In the genomic region with DNA sequence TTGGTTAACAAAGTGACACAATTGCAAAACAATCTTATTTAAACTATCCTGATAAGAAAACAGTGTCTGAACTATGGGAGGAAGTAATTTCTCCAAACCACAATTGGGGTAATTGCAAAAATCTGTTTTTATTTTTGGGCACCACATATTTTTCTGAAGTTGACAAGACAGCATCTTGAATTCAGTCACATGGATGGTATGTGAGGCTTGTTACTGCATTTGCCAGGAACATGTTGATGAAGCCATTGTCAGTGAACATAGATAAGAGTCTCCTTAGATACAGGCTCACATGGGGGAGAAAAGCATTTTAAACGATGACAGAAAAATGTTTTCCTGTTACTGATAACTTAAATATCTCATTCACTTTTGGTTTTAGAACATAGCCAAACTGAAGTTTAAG, we compare ENCODE assay signal across 1 cellular context.
TF ChIP-seq lines count a peak whose summit lies in the region.

No MANE protein-coding gene starts in this region.

TF ChIP-seq in K562, 482 proteins besides CTCF, POLR2A, EP300 and RAD21 (continued from another document):
- TF ChIP-seq, protein P1, sequence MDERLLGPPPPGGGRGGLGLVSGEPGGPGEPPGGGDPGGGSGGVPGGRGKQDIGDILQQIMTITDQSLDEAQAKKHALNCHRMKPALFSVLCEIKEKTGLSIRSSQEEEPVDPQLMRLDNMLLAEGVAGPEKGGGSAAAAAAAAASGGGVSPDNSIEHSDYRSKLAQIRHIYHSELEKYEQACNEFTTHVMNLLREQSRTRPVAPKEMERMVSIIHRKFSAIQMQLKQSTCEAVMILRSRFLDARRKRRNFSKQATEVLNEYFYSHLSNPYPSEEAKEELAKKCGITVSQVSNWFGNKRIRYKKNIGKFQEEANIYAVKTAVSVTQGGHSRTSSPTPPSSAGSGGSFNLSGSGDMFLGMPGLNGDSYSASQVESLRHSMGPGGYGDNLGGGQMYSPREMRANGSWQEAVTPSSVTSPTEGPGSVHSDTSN (CRISPR knock-in tag; IDR thresholded peaks at IDR 0.05; ENCODE audit: low read depth): no peak
- TF ChIP-seq, protein P1 (tag; conservative IDR thresholded peaks at IDR 0.05; ENCODE audit: low read depth): peak; percentile 44; the same call in 1 of the 2 replicates
- TF ChIP-seq IFI16 (CRISPR knock-in tag; IDR thresholded peaks at IDR 0.05): no peak
- peak; percentile 24; the same call in 1 of the 2 replicates for TF ChIP-seq SMARCA4 (IDR thresholded peaks at IDR 0.05)
- no peak for TF ChIP-seq CEBPG (CRISPR knock-in tag; IDR thresholded peaks at IDR 0.05)
- TF ChIP-seq CEBPG (tag; conservative IDR thresholded peaks at IDR 0.05 in 1 of 2, IDR thresholded peaks at IDR 0.05 in 1 of 2): peak in 1 of 2 experiments; percentile 45; a peak in 1 of 4 replicates
- peak; percentile 41; the same call in 1 of the 2 replicates for TF ChIP-seq ARID1B (IDR thresholded peaks at IDR 0.05)
- TF ChIP-seq CBX5 (IDR thresholded peaks at IDR 0.05; ENCODE audit: borderline replicate concordance, low read depth): no peak
- TF ChIP-seq MYNN (IDR thresholded peaks at IDR 0.05): peak; percentile 54; the same call in 1 of the 2 replicates
- TF ChIP-seq MYNN (CRISPR knock-in tag; IDR thresholded peaks at IDR 0.05): no peak
- TF ChIP-seq SOX6 (IDR thresholded peaks at IDR 0.05): peak; percentile 45; the same call in 1 of the 2 replicates
- TF ChIP-seq FOXJ2 (tag; IDR thresholded peaks at IDR 0.05): peak; percentile 14; the same call in 1 of the 2 replicates
- TF ChIP-seq, protein P2, sequence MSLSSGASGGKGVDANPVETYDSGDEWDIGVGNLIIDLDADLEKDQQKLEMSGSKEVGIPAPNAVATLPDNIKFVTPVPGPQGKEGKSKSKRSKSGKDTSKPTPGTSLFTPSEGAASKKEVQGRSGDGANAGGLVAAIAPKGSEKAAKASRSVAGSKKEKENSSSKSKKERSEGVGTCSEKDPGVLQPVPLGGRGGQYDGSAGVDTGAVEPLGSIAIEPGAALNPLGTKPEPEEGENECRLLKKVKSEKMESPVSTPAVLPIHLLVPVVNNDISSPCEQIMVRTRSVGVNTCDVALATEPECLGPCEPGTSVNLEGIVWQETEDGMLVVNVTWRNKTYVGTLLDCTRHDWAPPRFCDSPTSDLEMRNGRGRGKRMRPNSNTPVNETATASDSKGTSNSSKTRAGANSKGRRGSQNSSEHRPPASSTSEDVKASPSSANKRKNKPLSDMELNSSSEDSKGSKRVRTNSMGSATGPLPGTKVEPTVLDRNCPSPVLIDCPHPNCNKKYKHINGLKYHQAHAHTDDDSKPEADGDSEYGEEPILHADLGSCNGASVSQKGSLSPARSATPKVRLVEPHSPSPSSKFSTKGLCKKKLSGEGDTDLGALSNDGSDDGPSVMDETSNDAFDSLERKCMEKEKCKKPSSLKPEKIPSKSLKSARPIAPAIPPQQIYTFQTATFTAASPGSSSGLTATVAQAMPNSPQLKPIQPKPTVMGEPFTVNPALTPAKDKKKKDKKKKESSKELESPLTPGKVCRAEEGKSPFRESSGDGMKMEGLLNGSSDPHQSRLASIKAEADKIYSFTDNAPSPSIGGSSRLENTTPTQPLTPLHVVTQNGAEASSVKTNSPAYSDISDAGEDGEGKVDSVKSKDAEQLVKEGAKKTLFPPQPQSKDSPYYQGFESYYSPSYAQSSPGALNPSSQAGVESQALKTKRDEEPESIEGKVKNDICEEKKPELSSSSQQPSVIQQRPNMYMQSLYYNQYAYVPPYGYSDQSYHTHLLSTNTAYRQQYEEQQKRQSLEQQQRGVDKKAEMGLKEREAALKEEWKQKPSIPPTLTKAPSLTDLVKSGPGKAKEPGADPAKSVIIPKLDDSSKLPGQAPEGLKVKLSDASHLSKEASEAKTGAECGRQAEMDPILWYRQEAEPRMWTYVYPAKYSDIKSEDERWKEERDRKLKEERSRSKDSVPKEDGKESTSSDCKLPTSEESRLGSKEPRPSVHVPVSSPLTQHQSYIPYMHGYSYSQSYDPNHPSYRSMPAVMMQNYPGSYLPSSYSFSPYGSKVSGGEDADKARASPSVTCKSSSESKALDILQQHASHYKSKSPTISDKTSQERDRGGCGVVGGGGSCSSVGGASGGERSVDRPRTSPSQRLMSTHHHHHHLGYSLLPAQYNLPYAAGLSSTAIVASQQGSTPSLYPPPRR (CRISPR knock-in tag; IDR thresholded peaks at IDR 0.05; ENCODE audit: borderline replicate concordance): no peak
- no peak for TF ChIP-seq MYBL2 (IDR thresholded peaks at IDR 0.05; ENCODE audit: low read depth)
- no peak for TF ChIP-seq MYBL2 (CRISPR knock-in tag; IDR thresholded peaks at IDR 0.05; ENCODE audit: borderline replicate concordance)
- TF ChIP-seq E2F3 (CRISPR knock-in tag; IDR thresholded peaks at IDR 0.05): no peak
- no peak for TF ChIP-seq NCOA6 (IDR thresholded peaks at IDR 0.05)
- TF ChIP-seq, protein P3, sequence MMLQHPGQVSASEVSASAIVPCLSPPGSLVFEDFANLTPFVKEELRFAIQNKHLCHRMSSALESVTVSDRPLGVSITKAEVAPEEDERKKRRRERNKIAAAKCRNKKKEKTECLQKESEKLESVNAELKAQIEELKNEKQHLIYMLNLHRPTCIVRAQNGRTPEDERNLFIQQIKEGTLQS (IDR thresholded peaks at IDR 0.05): no peak
- TF ChIP-seq, protein P3 (CRISPR knock-in tag; conservative IDR thresholded peaks at IDR 0.05): no peak
- no peak for TF ChIP-seq RUNX1 (IDR thresholded peaks at IDR 0.05; ENCODE audit: low read depth)
- TF ChIP-seq RCOR1 (IDR thresholded peaks at IDR 0.05; ENCODE audit: borderline replicate concordance in 1 of 2, low read depth in 2 of 2, low read length in 2 of 2): peak in 1 of 2 experiments; percentile 29; a peak in 1 of 4 replicates
